ENCODE assay signal across 29 cellular contexts in the genomic region with DNA sequence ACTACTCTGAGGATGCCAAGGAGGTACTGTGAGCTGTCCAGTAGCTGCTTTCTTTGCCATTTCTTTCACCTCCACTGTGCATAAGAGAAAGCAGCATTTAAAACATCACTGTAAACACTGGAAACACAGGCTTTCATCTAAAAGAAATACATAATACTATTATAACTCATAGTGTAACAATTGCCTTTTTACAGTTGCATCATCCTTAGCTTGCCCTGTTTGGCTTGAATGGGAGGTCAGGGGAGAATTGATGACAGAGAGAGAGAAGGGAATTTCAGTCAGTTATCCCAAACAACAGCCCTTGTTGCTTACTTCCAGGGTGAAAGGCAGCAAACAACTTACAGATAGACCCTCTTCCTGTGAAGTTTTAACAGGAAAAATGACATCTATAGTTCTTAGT.
"Had no signal": no experiment of that assay in that cellular context is flagged by ENCODE, and none has a peak within 500 bp of the region (broad histone marks: within the 10 kb centered on the region; RNA-seq: fewer than 3 reads in every experiment).

No MANE protein-coding gene starts in this region.

- H3K36me3 ChIP-seq: brain microvascular endothelial cell had no signal

- H3K27me3 ChIP-seq: brain microvascular endothelial cell had no signal

- FAIRE-seq: astrocyte, bronchial epithelial cell, colon, endometrium, endothelial cell of umbilical vein, frontal cortex had no signal

- H3K27me3 Mint-ChIP-seq: central memory CD8-positive, alpha-beta T cell had no signal

- H3K4me3 Mint-ChIP-seq: activated CD8-positive, alpha-beta memory T cell treated with anti-CD3 and anti-CD28 coated beads, Interleukin-2, amount 10 ng/mL, durations not matched to agents 7 days and 5 days; activated CD8-positive, alpha-beta T cell treated with anti-CD3 and anti-CD28 coated beads, Interleukin-2, amount 10 ng/mL, durations not matched to agents 7 days and 5 days; activated naive CD4-positive, alpha-beta T cell treated with anti-CD3 and anti-CD28 coated beads, Interleukin-2, amount 10 ng/mL, durations not matched to agents 7 days and 5 days; activated naive CD8-positive, alpha-beta T cell treated with anti-CD3 and anti-CD28 coated beads, Interleukin-2, amount 10 ng/mL, durations not matched to agents 7 days and 5 days; activated T-helper 1 cell treated with anti-CD3 and anti-CD28 coated beads, Interleukin-12 subunit alpha, Interleukin-12 subunit beta, Interleukin-2, Interleukin-4 antibody, amounts not matched to agents 30 ng/mL and 10 ng/mL and 1 ng/mL, durations not matched to agents 14 hours and 24 hours and 36 hours; central memory CD8-positive, alpha-beta T cell had no signal

- H3K27ac ChIP-seq: brain microvascular endothelial cell had no signal

- DNase-seq: activated CD4-positive, alpha-beta T cell treated with anti-CD3 and anti-CD28 coated beads for 48 hours; activated CD4-positive, alpha-beta T cell treated with anti-CD3 and anti-CD28 coated beads, Interleukin-2, amount 50 U/mL, for 1 hour; activated CD4-positive, alpha-beta T cell treated with anti-CD3 and anti-CD28 coated beads, Interleukin-2, amount 50 U/mL, for 48 hours; activated CD4-positive, CD25-positive, alpha-beta regulatory T cell; activated CD8-positive, alpha-beta memory T cell treated with anti-CD3 and anti-CD28 coated beads, Interleukin-2, amount 10 ng/mL, durations not matched to agents 7 days and 5 days; activated CD8-positive, alpha-beta memory T cell treated with anti-CD3 and anti-CD28 coated beads, Interleukin-2, amount 50 U/mL, for 4 hours; activated CD8-positive, alpha-beta T cell treated with anti-CD3 and anti-CD28 coated beads, Interleukin-2, amount 10 ng/mL, durations not matched to agents 7 days and 5 days; activated gamma-delta T cell; activated naive CD4-positive, alpha-beta T cell; activated naive CD4-positive, alpha-beta T cell treated with anti-CD3 and anti-CD28 coated beads, Interleukin-2, amount 10 ng/mL, durations not matched to agents 7 days and 5 days; activated naive CD8-positive, alpha-beta T cell treated with anti-CD3 and anti-CD28 coated beads, Interleukin-2, amount 10 ng/mL, durations not matched to agents 7 days and 5 days; activated T-cell treated with anti-CD3 and anti-CD28 coated beads, Interleukin-2, amount 50 U/mL, for 1 hour; activated T-cell treated with anti-CD3 and anti-CD28 coated beads, Interleukin-2, amount 50 U/mL, for 48 hours; amniotic stem cell; brain microvascular endothelial cell; cortex of kidney; effector CD8-positive, alpha-beta T cell; hippocampal formation; T-helper 1 cell; T-helper 2 cell had no signal

- ATAC-seq: activated CD8-positive, alpha-beta memory T cell treated with anti-CD3 and anti-CD28 coated beads, Interleukin-2, amount 10 ng/mL, durations not matched to agents 7 days and 5 days; activated CD8-positive, alpha-beta T cell treated with anti-CD3 and anti-CD28 coated beads, Interleukin-2, amount 10 ng/mL, durations not matched to agents 7 days and 5 days; activated naive CD4-positive, alpha-beta T cell treated with anti-CD3 and anti-CD28 coated beads, Interleukin-2, amount 50 U/mL, for 72 hours had no signal

- H3K27ac Mint-ChIP-seq: activated CD8-positive, alpha-beta memory T cell treated with anti-CD3 and anti-CD28 coated beads, Interleukin-2, amount 10 ng/mL, durations not matched to agents 7 days and 5 days; activated CD8-positive, alpha-beta T cell treated with anti-CD3 and anti-CD28 coated beads, Interleukin-2, amount 10 ng/mL, durations not matched to agents 7 days and 5 days; activated naive CD4-positive, alpha-beta T cell treated with anti-CD3 and anti-CD28 coated beads, Interleukin-2, amount 10 ng/mL, durations not matched to agents 7 days and 5 days; activated naive CD4-positive, alpha-beta T cell treated with anti-CD3 and anti-CD28 coated beads, Interleukin-2, amount 50 U/mL, for 72 hours; activated naive CD8-positive, alpha-beta T cell treated with anti-CD3 and anti-CD28 coated beads, Interleukin-2, amount 10 ng/mL, durations not matched to agents 7 days and 5 days; activated T-helper 1 cell treated with anti-CD3 and anti-CD28 coated beads, Interleukin-12 subunit alpha, Interleukin-12 subunit beta, Interleukin-2, Interleukin-4 antibody, amounts not matched to agents 30 ng/mL and 10 ng/mL and 1 ng/mL, durations not matched to agents 14 hours and 24 hours and 36 hours had no signal

- H3K36me3 Mint-ChIP-seq: activated CD8-positive, alpha-beta memory T cell treated with anti-CD3 and anti-CD28 coated beads, Interleukin-2, amount 10 ng/mL, durations not matched to agents 7 days and 5 days; activated naive CD4-positive, alpha-beta T cell treated with anti-CD3 and anti-CD28 coated beads, Interleukin-2, amount 10 ng/mL, durations not matched to agents 7 days and 5 days; activated naive CD4-positive, alpha-beta T cell treated with anti-CD3 and anti-CD28 coated beads, Interleukin-2, amount 50 U/mL, for 72 hours; activated naive CD8-positive, alpha-beta T cell treated with anti-CD3 and anti-CD28 coated beads, Interleukin-2, amount 10 ng/mL, durations not matched to agents 7 days and 5 days had no signal

- H3K4me1 Mint-ChIP-seq: central memory CD8-positive, alpha-beta T cell had no signal
